In genomic region chr22:24427500-24428164, GRCh38 we compare ENCODE assay signal across 1 cellular context.
A peak's percentile ranks its signal among the peaks of the same experiment; 100 is the strongest.
TF ChIP-seq lines count a peak whose summit lies in the region.

TSS of gene ADORA2A (plus strand) at chr22:24427599. CDS start at chr22:24433405, 5,806 bp downstream.

TF ChIP-seq in GM12878, 131 proteins besides CTCF, POLR2A, EP300 and RAD21 (continued from another document):
- TF ChIP-seq REST (IDR thresholded peaks at IDR 0.05; ENCODE audit: low read depth, low read length) (no peak), STAT3 (IDR thresholded peaks at IDR 0.05; ENCODE audit: low read depth, low read length) (no peak), SUZ12 (IDR thresholded peaks at IDR 0.05; ENCODE audit: unreplicated experiment) (no peak), EGR1 (IDR thresholded peaks at IDR 0.05; ENCODE audit: borderline replicate concordance in 1 of 2, low read depth in 2 of 2, low read length in 2 of 2) (peak; percentile 7 to 13; a peak in 1 of 3 replicates), SIX5 (IDR thresholded peaks at IDR 0.05; ENCODE audit: low read depth, low read length, severe bottlenecking) (no peak), RB1 (IDR thresholded peaks at IDR 0.05; ENCODE audit: borderline replicate concordance) (no peak), TARDBP (IDR thresholded peaks at IDR 0.05; ENCODE audit: borderline replicate concordance) (no peak), NBN (IDR thresholded peaks at IDR 0.05) (peak; percentile 76; the same call in 1 of the 2 replicates), GATAD2B (conservative IDR thresholded peaks at IDR 0.05; ENCODE audit: low read depth) (peak; percentile 37), ZNF24 (IDR thresholded peaks at IDR 0.05) (no peak), SMC3 (IDR thresholded peaks at IDR 0.05; ENCODE audit: borderline replicate concordance, low read length) (peak; percentile 18; the same call in 1 of the 2 replicates)
TF ChIP-seq in GM12878: peak in this region for 48.
